In genomic region chr15:41115088-41115651, GRCh38 we compare ENCODE assay signal across 1 cellular context.
TF ChIP-seq lines count a peak whose summit lies in the region.

No MANE protein-coding gene starts in this region.

TF ChIP-seq in HEK293, 187 proteins besides CTCF, POLR2A, EP300 and RAD21 (continued from another document and continues in another):
- TF ChIP-seq ZNF692 (tag by site-specific recombination; IDR thresholded peaks at IDR 0.05) (no peak), ZNF138 (tag by site-specific recombination; IDR thresholded peaks at IDR 0.05; ENCODE audit: borderline replicate concordance) (no peak), HOXC10 (CRISPR knock-in tag; IDR thresholded peaks at IDR 0.05) (no peak), ZBTB48 (tag by site-specific recombination; IDR thresholded peaks at IDR 0.05) (no peak), ZNF600 (tag by site-specific recombination; IDR thresholded peaks at IDR 0.05) (no peak), SALL2 (tag by site-specific recombination; IDR thresholded peaks at IDR 0.05; ENCODE audit: borderline replicate concordance) (no peak), OSR2 (tag by site-specific recombination; IDR thresholded peaks at IDR 0.05) (no peak), ZNF23 (tag by site-specific recombination; IDR thresholded peaks at IDR 0.05; ENCODE audit: borderline replicate concordance) (no peak), PATZ1 (tag by site-specific recombination; IDR thresholded peaks at IDR 0.05) (peak; percentile 37; the same call in 1 of the 2 replicates), RBAK (tag by site-specific recombination; IDR thresholded peaks at IDR 0.05) (no peak), ZNF148 (tag by site-specific recombination; IDR thresholded peaks at IDR 0.05; ENCODE audit: borderline replicate concordance) (no peak), ZNF837 (tag by site-specific recombination; IDR thresholded peaks at IDR 0.05) (no peak), ZXDB (tag by site-specific recombination; IDR thresholded peaks at IDR 0.05) (peak; percentile 18; the same call in 1 of the 2 replicates), SCRT2 (tag by site-specific recombination; IDR thresholded peaks at IDR 0.05) (no peak), ZNF585B (tag by site-specific recombination; IDR thresholded peaks at IDR 0.05) (no peak), ZNF701 (tag by site-specific recombination; IDR thresholded peaks at IDR 0.05) (no peak), ZNF670 (tag by site-specific recombination; IDR thresholded peaks at IDR 0.05; ENCODE audit: low read depth) (no peak), ZNF561 (tag by site-specific recombination; IDR thresholded peaks at IDR 0.05; ENCODE audit: borderline replicate concordance) (no peak), ZNF214 (tag by site-specific recombination; IDR thresholded peaks at IDR 0.05; ENCODE audit: borderline replicate concordance) (no peak), ZNF19 (tag by site-specific recombination; IDR thresholded peaks at IDR 0.05; ENCODE audit: low read depth) (no peak), ZNF433 (tag by site-specific recombination; IDR thresholded peaks at IDR 0.05; ENCODE audit: low read depth) (no peak), ZNF473 (tag by site-specific recombination; IDR thresholded peaks at IDR 0.05) (no peak), ZNF596 (tag by site-specific recombination; IDR thresholded peaks at IDR 0.05) (no peak), ZNF324 (tag by site-specific recombination; IDR thresholded peaks at IDR 0.05) (no peak), KLF9 (tag by site-specific recombination; IDR thresholded peaks at IDR 0.05; ENCODE audit: low read depth) (peak; percentile 63; the same call in 1 of the 2 replicates), PRDM1 (tag by site-specific recombination; IDR thresholded peaks at IDR 0.05) (0 out of 2 replicates have a peak, but pooled peaks have one; percentile 36), PRDM10 (tag by site-specific recombination; IDR thresholded peaks at IDR 0.05) (peak; percentile 52; the same call in 1 of the 2 replicates), ZNF184 (tag by site-specific recombination; IDR thresholded peaks at IDR 0.05) (no peak), ZNF398 (tag by site-specific recombination; IDR thresholded peaks at IDR 0.05) (no peak), KLF16 (tag by site-specific recombination; IDR thresholded peaks at IDR 0.05) (peak; percentile 73; the same call in 1 of the 2 replicates), ZNF776 (tag by site-specific recombination; IDR thresholded peaks at IDR 0.05; ENCODE audit: borderline replicate concordance) (no peak), EGR2 (tag by site-specific recombination; IDR thresholded peaks at IDR 0.05; ENCODE audit: low read depth) (no peak), KLF10 (tag by site-specific recombination; IDR thresholded peaks at IDR 0.05) (no peak), ZNF555 (tag by site-specific recombination; conservative IDR thresholded peaks at IDR 0.05) (no peak), ZSCAN23 (tag by site-specific recombination; IDR thresholded peaks at IDR 0.05) (no peak), ZNF133 (tag by site-specific recombination; IDR thresholded peaks at IDR 0.05) (no peak), ZNF223 (tag by site-specific recombination; IDR thresholded peaks at IDR 0.05) (no peak), ZFP3 (tag by site-specific recombination; IDR thresholded peaks at IDR 0.05; ENCODE audit: low read depth) (no peak), KLF1 (tag by site-specific recombination; IDR thresholded peaks at IDR 0.05) (peak; percentile 72), ZNF654 (tag by site-specific recombination; IDR thresholded peaks at IDR 0.05; ENCODE audit: low read depth) (no peak), SCRT1 (tag by site-specific recombination; IDR thresholded peaks at IDR 0.05; ENCODE audit: borderline replicate concordance) (no peak), ZNF132 (tag by site-specific recombination; IDR thresholded peaks at IDR 0.05; ENCODE audit: borderline replicate concordance) (no peak), ZIC2 (tag by site-specific recombination; IDR thresholded peaks at IDR 0.05) (no peak), ZNF514 (tag by site-specific recombination; IDR thresholded peaks at IDR 0.05) (no peak), ZNF248 (tag by site-specific recombination; IDR thresholded peaks at IDR 0.05) (no peak)
- TF ChIP-seq, protein P1, sequence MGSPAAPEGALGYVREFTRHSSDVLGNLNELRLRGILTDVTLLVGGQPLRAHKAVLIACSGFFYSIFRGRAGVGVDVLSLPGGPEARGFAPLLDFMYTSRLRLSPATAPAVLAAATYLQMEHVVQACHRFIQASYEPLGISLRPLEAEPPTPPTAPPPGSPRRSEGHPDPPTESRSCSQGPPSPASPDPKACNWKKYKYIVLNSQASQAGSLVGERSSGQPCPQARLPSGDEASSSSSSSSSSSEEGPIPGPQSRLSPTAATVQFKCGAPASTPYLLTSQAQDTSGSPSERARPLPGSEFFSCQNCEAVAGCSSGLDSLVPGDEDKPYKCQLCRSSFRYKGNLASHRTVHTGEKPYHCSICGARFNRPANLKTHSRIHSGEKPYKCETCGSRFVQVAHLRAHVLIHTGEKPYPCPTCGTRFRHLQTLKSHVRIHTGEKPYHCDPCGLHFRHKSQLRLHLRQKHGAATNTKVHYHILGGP (tag by site-specific recombination; IDR thresholded peaks at IDR 0.05): no peak
- TF ChIP-seq, protein P2, sequence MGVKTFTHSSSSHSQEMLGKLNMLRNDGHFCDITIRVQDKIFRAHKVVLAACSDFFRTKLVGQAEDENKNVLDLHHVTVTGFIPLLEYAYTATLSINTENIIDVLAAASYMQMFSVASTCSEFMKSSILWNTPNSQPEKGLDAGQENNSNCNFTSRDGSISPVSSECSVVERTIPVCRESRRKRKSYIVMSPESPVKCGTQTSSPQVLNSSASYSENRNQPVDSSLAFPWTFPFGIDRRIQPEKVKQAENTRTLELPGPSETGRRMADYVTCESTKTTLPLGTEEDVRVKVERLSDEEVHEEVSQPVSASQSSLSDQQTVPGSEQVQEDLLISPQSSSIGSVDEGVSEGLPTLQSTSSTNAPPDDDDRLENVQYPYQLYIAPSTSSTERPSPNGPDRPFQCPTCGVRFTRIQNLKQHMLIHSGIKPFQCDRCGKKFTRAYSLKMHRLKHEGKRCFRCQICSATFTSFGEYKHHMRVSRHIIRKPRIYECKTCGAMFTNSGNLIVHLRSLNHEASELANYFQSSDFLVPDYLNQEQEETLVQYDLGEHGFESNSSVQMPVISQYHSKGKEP (tag by site-specific recombination; IDR thresholded peaks at IDR 0.05): no peak
- TF ChIP-seq, protein P3, sequence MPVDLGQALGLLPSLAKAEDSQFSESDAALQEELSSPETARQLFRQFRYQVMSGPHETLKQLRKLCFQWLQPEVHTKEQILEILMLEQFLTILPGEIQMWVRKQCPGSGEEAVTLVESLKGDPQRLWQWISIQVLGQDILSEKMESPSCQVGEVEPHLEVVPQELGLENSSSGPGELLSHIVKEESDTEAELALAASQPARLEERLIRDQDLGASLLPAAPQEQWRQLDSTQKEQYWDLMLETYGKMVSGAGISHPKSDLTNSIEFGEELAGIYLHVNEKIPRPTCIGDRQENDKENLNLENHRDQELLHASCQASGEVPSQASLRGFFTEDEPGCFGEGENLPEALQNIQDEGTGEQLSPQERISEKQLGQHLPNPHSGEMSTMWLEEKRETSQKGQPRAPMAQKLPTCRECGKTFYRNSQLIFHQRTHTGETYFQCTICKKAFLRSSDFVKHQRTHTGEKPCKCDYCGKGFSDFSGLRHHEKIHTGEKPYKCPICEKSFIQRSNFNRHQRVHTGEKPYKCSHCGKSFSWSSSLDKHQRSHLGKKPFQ (tag by site-specific recombination; IDR thresholded peaks at IDR 0.05): no peak
- TF ChIP-seq, protein P4, sequence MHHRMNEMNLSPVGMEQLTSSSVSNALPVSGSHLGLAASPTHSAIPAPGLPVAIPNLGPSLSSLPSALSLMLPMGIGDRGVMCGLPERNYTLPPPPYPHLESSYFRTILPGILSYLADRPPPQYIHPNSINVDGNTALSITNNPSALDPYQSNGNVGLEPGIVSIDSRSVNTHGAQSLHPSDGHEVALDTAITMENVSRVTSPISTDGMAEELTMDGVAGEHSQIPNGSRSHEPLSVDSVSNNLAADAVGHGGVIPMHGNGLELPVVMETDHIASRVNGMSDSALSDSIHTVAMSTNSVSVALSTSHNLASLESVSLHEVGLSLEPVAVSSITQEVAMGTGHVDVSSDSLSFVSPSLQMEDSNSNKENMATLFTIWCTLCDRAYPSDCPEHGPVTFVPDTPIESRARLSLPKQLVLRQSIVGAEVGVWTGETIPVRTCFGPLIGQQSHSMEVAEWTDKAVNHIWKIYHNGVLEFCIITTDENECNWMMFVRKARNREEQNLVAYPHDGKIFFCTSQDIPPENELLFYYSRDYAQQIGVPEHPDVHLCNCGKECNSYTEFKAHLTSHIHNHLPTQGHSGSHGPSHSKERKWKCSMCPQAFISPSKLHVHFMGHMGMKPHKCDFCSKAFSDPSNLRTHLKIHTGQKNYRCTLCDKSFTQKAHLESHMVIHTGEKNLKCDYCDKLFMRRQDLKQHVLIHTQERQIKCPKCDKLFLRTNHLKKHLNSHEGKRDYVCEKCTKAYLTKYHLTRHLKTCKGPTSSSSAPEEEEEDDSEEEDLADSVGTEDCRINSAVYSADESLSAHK (tag by site-specific recombination; IDR thresholded peaks at IDR 0.05): no peak
